In the genomic region with DNA sequence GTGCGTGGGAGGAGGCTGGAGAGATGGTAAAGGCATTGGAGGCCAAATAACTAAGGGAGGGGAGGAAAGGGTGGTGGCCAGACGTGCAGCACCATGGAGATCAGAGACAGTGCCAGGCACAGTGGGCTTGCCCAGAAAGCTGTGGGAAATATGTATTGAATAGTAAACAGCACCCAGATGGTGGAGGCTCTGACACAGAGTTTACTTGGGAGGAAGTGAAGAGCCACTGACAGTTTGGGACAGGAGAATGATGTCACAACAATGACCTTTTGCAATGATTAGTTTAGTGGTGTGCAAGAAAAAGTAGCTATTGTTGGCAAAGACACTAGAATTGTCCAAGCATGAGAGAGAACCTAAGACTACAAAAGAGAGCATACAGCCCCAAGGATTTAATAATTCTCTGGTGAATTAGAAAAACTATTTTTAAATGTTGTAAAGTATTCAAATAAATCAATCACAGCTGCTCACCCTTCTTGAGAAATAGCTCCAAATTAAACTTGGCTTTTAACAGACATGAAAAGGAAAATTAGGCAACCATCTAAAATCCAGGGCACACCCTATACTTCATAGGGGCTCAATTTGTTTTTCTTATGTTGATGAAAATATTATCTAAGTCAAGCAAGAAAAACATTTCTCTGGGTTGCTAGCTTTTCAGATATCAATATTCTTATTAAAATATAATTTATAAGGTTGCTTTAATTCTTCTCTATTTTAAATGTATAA, we compare ENCODE assay signal across 17 cellular contexts.
A peak's percentile ranks its signal among the peaks of the same experiment; 100 is the strongest.
DNase-seq lines count a peak whose midpoint lies in the region; ATAC-seq and TF ChIP-seq lines count a peak whose summit lies in the region.
"Had no signal": no experiment of that assay in that cellular context is flagged by ENCODE, and none has a peak within 500 bp of the region (broad histone marks: within the 10 kb centered on the region; RNA-seq: fewer than 3 reads in every experiment).

No MANE protein-coding gene starts in this region.

- no peak overlapping the region for H3K4me3 ChIP-seq in left ventricle myocardium inferior
- H3K4me3 ChIP-seq: cardiac muscle cell, hepatocyte, left lung, neural progenitor cell, tibial nerve had no signal

- CTCF ChIA-PET in CD4-positive, alpha-beta T cell (lab: Charles Lee) = interaction anchor here (0.6 kb wide), 1 partner anchor 73 kb away, joined by 3 read pairs; no protein-coding TSS in a partner anchor

- no peak overlapping the region for H3K27ac Mint-ChIP-seq in stimulated activated naive CD8-positive, alpha-beta T cell treated with anti-CD3 and anti-CD28 coated beads, Interleukin-15, amount 100 ng/mL, for 72 hours
- H3K27ac Mint-ChIP-seq in CD4-positive, alpha-beta T cell = no peak overlapping the region
- H3K27ac Mint-ChIP-seq: neural progenitor cell had no signal

- peak; percentile 43 for ATAC-seq in stimulated activated naive CD8-positive, alpha-beta T cell treated with anti-CD3 and anti-CD28 coated beads, Interleukin-15, Interleukin-2, amounts not matched to agents 100 U/mL and 50 U/mL, for 24 hours
- no peak for ATAC-seq in stimulated activated naive CD8-positive, alpha-beta T cell treated with anti-CD3 and anti-CD28 coated beads, Interleukin-15, amount 100 ng/mL, for 72 hours
- no peak for ATAC-seq in CD4-positive, alpha-beta T cell (ENCODE audit: poor library complexity)
- ATAC-seq: left lung had no signal

- no peaks in the 10 kb centered on the region for H3K27me3 ChIP-seq in left ventricle myocardium inferior (ENCODE audit: low read depth)
- H3K27me3 ChIP-seq in CD4-positive, alpha-beta T cell (ENCODE audit: control insufficient read depth, insufficient read depth, low read length) = no peaks in the 10 kb centered on the region
- H3K27me3 ChIP-seq: cardiac muscle cell, hepatocyte, left lung, neural progenitor cell had no signal

- peaks cover 7% of the 10 kb centered on the region for H3K27me3 Mint-ChIP-seq in stimulated activated naive CD8-positive, alpha-beta T cell treated with anti-CD3 and anti-CD28 coated beads, Interleukin-15, amount 100 ng/mL, for 72 hours
- peaks cover 5% of the 10 kb centered on the region for H3K27me3 Mint-ChIP-seq in CD4-positive, alpha-beta T cell

- POLR2A ChIA-PET in CD4-positive, alpha-beta T cell (lab: Charles Lee) = no interaction called here

- peaks cover 6% of the 10 kb centered on the region for H3K4me1 ChIP-seq in left ventricle myocardium inferior
- H3K4me1 ChIP-seq: left lung, tibial nerve had no signal

- no peaks in the 10 kb centered on the region for H3K9me3 Mint-ChIP-seq in stimulated activated naive CD8-positive, alpha-beta T cell treated with anti-CD3 and anti-CD28 coated beads, Interleukin-15, amount 100 ng/mL, for 72 hours
- no peaks in the 10 kb centered on the region for H3K9me3 Mint-ChIP-seq in CD4-positive, alpha-beta T cell
- H3K9me3 Mint-ChIP-seq: neural progenitor cell had no signal

- no peaks in the 10 kb centered on the region for H3K9me3 ChIP-seq in left ventricle myocardium inferior (replicated peaks)
- H3K9me3 ChIP-seq in CD4-positive, alpha-beta T cell (ENCODE audit: control insufficient read depth, low read length) = no peaks in the 10 kb centered on the region
- H3K9me3 ChIP-seq: left lung, tibial nerve had no signal

- H3K36me3 ChIP-seq in left ventricle myocardium inferior = no peaks in the 10 kb centered on the region
- H3K36me3 ChIP-seq: cardiac muscle cell, left lung, neural progenitor cell, tibial nerve had no signal

- DNase-seq in stimulated activated naive CD8-positive, alpha-beta T cell treated with anti-CD3 and anti-CD28 coated beads, Interleukin-15, Interleukin-2, amounts not matched to agents 100 U/mL and 50 U/mL, for 24 hours = no peak
- no peak for DNase-seq in stimulated activated naive CD8-positive, alpha-beta T cell treated with anti-CD3 and anti-CD28 coated beads, Interleukin-15, amount 100 ng/mL, for 72 hours
- peak; percentile 63 for DNase-seq in SKM-1 (lab: John Stamatoyannopoulos, UW; ENCODE audit: unreplicated experiment)
- peak; percentile 19 for DNase-seq in left ventricle myocardium inferior
- no peak for DNase-seq in SW 1271 (lab: John Stamatoyannopoulos, UW)
- no peak for DNase-seq in CD4-positive, alpha-beta T cell
- no peak for DNase-seq in NCI-H345 treated with DMSO at 0.1 percent for 48 hours (lab: John Stamatoyannopoulos, UW; ENCODE audit: unreplicated experiment)
- DNase-seq in A172 (ENCODE audit: low spot score) = no peak
- DNase-seq: EL, GOT3, left lung, NCI-H2171, T-helper 9 cell had no signal

- H3K27ac ChIP-seq in left ventricle myocardium inferior (replicated peaks) = no peak overlapping the region
- no peak overlapping the region for H3K27ac ChIP-seq in CD4-positive, alpha-beta T cell (ENCODE audit: low read depth, low read length)
- H3K27ac ChIP-seq: cardiac muscle cell, hepatocyte, left lung, neural progenitor cell, tibial nerve had no signal

- intact Hi-C loops in left ventricle myocardium inferior (cut with micrococcal nuclease) = no loop called here
- intact Hi-C loops in CD4-positive, alpha-beta T cell (cut with DNase I, micrococcal nuclease) = no loop called here

- H3K36me3 Mint-ChIP-seq in CD4-positive, alpha-beta T cell (ENCODE audit: low read depth) = no peaks in the 10 kb centered on the region
- H3K36me3 Mint-ChIP-seq: neural progenitor cell had no signal

- no peak overlapping the region for H3K4me3 Mint-ChIP-seq in stimulated activated naive CD8-positive, alpha-beta T cell treated with anti-CD3 and anti-CD28 coated beads, Interleukin-15, amount 100 ng/mL, for 72 hours
- H3K4me3 Mint-ChIP-seq in CD4-positive, alpha-beta T cell = no peak overlapping the region
- H3K4me3 Mint-ChIP-seq: neural progenitor cell had no signal

- no peak for TF ChIP-seq CTCF in left ventricle myocardium inferior (IDR thresholded peaks at IDR 0.05; ENCODE audit: borderline replicate concordance)
- TF ChIP-seq CTCF in CD4-positive, alpha-beta T cell (IDR thresholded peaks at IDR 0.05) = no peak

- H3K4me1 Mint-ChIP-seq in stimulated activated naive CD8-positive, alpha-beta T cell treated with anti-CD3 and anti-CD28 coated beads, Interleukin-15, amount 100 ng/mL, for 72 hours = peaks cover 9% of the 10 kb centered on the region
- H3K4me1 Mint-ChIP-seq in CD4-positive, alpha-beta T cell (ENCODE audit: low read depth) = no peaks in the 10 kb centered on the region

Comparison
In these comparisons a context has a peak if more than half of its experiments do, and no peak if none do; other contexts are left out.
1. DNase-seq: peak in SKM-1 (single experiment) and left ventricle myocardium inferior (single experiment); none in stimulated activated naive CD8-positive, alpha-beta T cell treated with anti-CD3 and anti-CD28 coated beads, Interleukin-15, Interleukin-2, amounts not matched to agents 100 U/mL and 50 U/mL, for 24 hours (single experiment), stimulated activated naive CD8-positive, alpha-beta T cell treated with anti-CD3 and anti-CD28 coated beads, Interleukin-15, amount 100 ng/mL, for 72 hours (0 of 2), SW 1271 (0 of 2), CD4-positive, alpha-beta T cell (0 of 10), NCI-H345 treated with DMSO at 0.1 percent for 48 hours (single experiment) and A172 (single experiment).